ENCODE assay signal across 34 cellular contexts in the genomic region with DNA sequence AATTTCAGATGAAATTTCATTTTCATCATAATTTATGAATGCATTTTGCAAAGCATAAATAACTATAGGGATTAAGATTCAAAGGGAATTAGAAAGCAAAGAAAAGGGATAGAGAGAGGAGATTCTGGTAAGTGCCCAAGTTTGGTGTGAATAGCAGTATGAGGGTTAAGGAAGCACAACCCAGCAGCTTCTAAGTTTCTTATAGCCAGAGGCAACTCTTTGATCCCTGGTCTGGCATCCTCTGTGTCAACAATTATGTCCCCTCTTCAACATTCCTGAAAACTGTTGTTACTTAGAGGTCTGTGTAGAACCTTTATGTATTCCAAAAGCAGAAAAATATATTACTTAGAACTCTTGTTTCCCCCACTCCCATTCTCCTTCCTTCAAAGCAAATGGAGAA.
"Had no signal": no experiment of that assay in that cellular context is flagged by ENCODE, and none has a peak within 500 bp of the region (broad histone marks: within the 10 kb centered on the region; RNA-seq: fewer than 3 reads in every experiment).

No MANE protein-coding gene starts in this region.

- H3K27ac Mint-ChIP-seq: activated CD4-positive, alpha-beta memory T cell treated with anti-CD3 and anti-CD28 coated beads for 36 hours; activated CD4-positive, alpha-beta T cell treated with anti-CD3 and anti-CD28 coated beads for 36 hours; activated CD4-positive, alpha-beta T cell treated with anti-CD3 and anti-CD28 coated beads, Interleukin-2, amount 10 ng/mL, durations not matched to agents 24 days and 14 days; activated CD8-positive, alpha-beta memory T cell treated with anti-CD3 and anti-CD28 coated beads, Interleukin-2, amount 10 ng/mL, durations not matched to agents 7 days and 5 days; activated CD8-positive, alpha-beta T cell treated with anti-CD3 and anti-CD28 coated beads, Interleukin-2, amount 10 ng/mL, durations not matched to agents 7 days and 5 days; activated naive CD4-positive, alpha-beta T cell treated with anti-CD3 and anti-CD28 coated beads for 36 hours; activated naive CD4-positive, alpha-beta T cell treated with anti-CD3 and anti-CD28 coated beads, Interleukin-2, amount 50 U/mL, for 24 hours; activated naive CD8-positive, alpha-beta T cell treated with anti-CD3 and anti-CD28 coated beads for 36 hours; activated naive CD8-positive, alpha-beta T cell treated with anti-CD3 and anti-CD28 coated beads, Interleukin-2, amount 50 U/mL, for 24 hours; activated T-helper 1 cell treated with anti-CD3 and anti-CD28 coated beads, Interleukin-12 subunit alpha, Interleukin-12 subunit beta, Interleukin-2, Interleukin-4 antibody, amounts not matched to agents 30 ng/mL and 10 ng/mL and 1 ng/mL, durations not matched to agents 14 hours and 24 hours and 36 hours; activated T-helper 2 cell treated with anti-CD3 and anti-CD28 coated beads, Interferon-gamma antibody, Interleukin-2, Interleukin-4, amounts not matched to agents 10 μg/mL and 5 μg/mL and 100 μg/mL, durations not matched to agents 14 hours and 24 hours and 36 hours; effector memory CD8-positive, alpha-beta T cell; T-helper 1 cell treated with Interleukin-12 subunit alpha and Interleukin-12 subunit beta and Interleukin-4 antibody, amounts not matched to agents 30 μg/mL and 1 μg/mL, for 36 hours had no signal

- H3K27me3 Mint-ChIP-seq: activated CD4-positive, alpha-beta T cell treated with anti-CD3 and anti-CD28 coated beads for 36 hours; activated CD8-positive, alpha-beta memory T cell treated with anti-CD3 and anti-CD28 coated beads, Interleukin-2, amount 10 ng/mL, durations not matched to agents 7 days and 5 days; effector memory CD8-positive, alpha-beta T cell had no signal

- ATAC-seq: activated CD4-positive, alpha-beta T cell treated with anti-CD3 and anti-CD28 coated beads for 36 hours; activated CD8-positive, alpha-beta memory T cell treated with anti-CD3 and anti-CD28 coated beads, Interleukin-2, amount 10 ng/mL, durations not matched to agents 7 days and 5 days; activated CD8-positive, alpha-beta T cell treated with anti-CD3 and anti-CD28 coated beads, Interleukin-2, amount 10 ng/mL, durations not matched to agents 7 days and 5 days; activated naive CD8-positive, alpha-beta T cell treated with anti-CD3 and anti-CD28 coated beads, Interleukin-2, amount 50 U/mL, for 24 hours; body of pancreas; effector memory CD8-positive, alpha-beta T cell; foreskin keratinocyte; gastrocnemius medialis; heart left ventricle had no signal

- H3K27me3 ChIP-seq: adrenal gland, body of pancreas, esophagus muscularis mucosa, foreskin keratinocyte, gastrocnemius medialis had no signal

- H3K4me3 ChIP-seq: adrenal gland, body of pancreas, esophagus muscularis mucosa, gastrocnemius medialis, heart left ventricle had no signal

- H3K9me3 ChIP-seq: adrenal gland, body of pancreas, esophagus muscularis mucosa, gastrocnemius medialis, heart left ventricle had no signal

- H3K36me3 ChIP-seq: adrenal gland, esophagus muscularis mucosa, gastrocnemius medialis, heart left ventricle had no signal

- H3K27ac ChIP-seq: adrenal gland, body of pancreas, esophagus muscularis mucosa, foreskin keratinocyte, gastrocnemius medialis, heart left ventricle had no signal

- H3K4me1 ChIP-seq: adrenal gland, body of pancreas, esophagus muscularis mucosa, foreskin keratinocyte, gastrocnemius medialis, heart left ventricle had no signal

- H3K4me3 Mint-ChIP-seq: activated CD4-positive, alpha-beta memory T cell treated with anti-CD3 and anti-CD28 coated beads for 36 hours; activated CD4-positive, alpha-beta T cell treated with anti-CD3 and anti-CD28 coated beads for 36 hours; activated CD4-positive, alpha-beta T cell treated with anti-CD3 and anti-CD28 coated beads, Interleukin-2, amount 10 ng/mL, durations not matched to agents 24 days and 14 days; activated CD8-positive, alpha-beta memory T cell treated with anti-CD3 and anti-CD28 coated beads, Interleukin-2, amount 10 ng/mL, durations not matched to agents 7 days and 5 days; activated CD8-positive, alpha-beta T cell treated with anti-CD3 and anti-CD28 coated beads, Interleukin-2, amount 10 ng/mL, durations not matched to agents 7 days and 5 days; activated naive CD4-positive, alpha-beta T cell treated with anti-CD3 and anti-CD28 coated beads for 36 hours; activated naive CD4-positive, alpha-beta T cell treated with anti-CD3 and anti-CD28 coated beads, Interleukin-2, amount 50 U/mL, for 24 hours; activated naive CD8-positive, alpha-beta T cell treated with anti-CD3 and anti-CD28 coated beads for 36 hours; activated naive CD8-positive, alpha-beta T cell treated with anti-CD3 and anti-CD28 coated beads, Interleukin-2, amount 50 U/mL, for 24 hours; activated T-helper 1 cell treated with anti-CD3 and anti-CD28 coated beads, Interleukin-12 subunit alpha, Interleukin-12 subunit beta, Interleukin-2, Interleukin-4 antibody, amounts not matched to agents 30 ng/mL and 10 ng/mL and 1 ng/mL, durations not matched to agents 14 hours and 24 hours and 36 hours; effector memory CD8-positive, alpha-beta T cell; T-helper 1 cell treated with Interleukin-12 subunit alpha and Interleukin-12 subunit beta and Interleukin-4 antibody, amounts not matched to agents 30 μg/mL and 1 μg/mL, for 36 hours had no signal

- H3K36me3 Mint-ChIP-seq: activated CD4-positive, alpha-beta memory T cell treated with anti-CD3 and anti-CD28 coated beads for 36 hours; activated CD8-positive, alpha-beta memory T cell treated with anti-CD3 and anti-CD28 coated beads, Interleukin-2, amount 10 ng/mL, durations not matched to agents 7 days and 5 days; activated naive CD4-positive, alpha-beta T cell treated with anti-CD3 and anti-CD28 coated beads, Interleukin-2, amount 50 U/mL, for 24 hours; activated naive CD8-positive, alpha-beta T cell treated with anti-CD3 and anti-CD28 coated beads for 36 hours had no signal

- DNase-seq: activated CD4-positive, alpha-beta memory T cell treated with anti-CD3 and anti-CD28 coated beads for 36 hours; activated CD4-positive, alpha-beta T cell treated with anti-CD3 and anti-CD28 coated beads for 36 hours; activated CD4-positive, alpha-beta T cell treated with anti-CD3 and anti-CD28 coated beads, Interleukin-2, amount 10 ng/mL, durations not matched to agents 24 days and 14 days; activated CD4-positive, CD25-positive, alpha-beta regulatory T cell; activated CD4-positive, CD25-positive, alpha-beta regulatory T cell treated with anti-CD3 and anti-CD28 coated beads, Interleukin-2, amount 50 U/mL, for 72 hours; activated CD8-positive, alpha-beta memory T cell treated with anti-CD3 and anti-CD28 coated beads, Interleukin-2, amount 10 ng/mL, durations not matched to agents 7 days and 5 days; activated CD8-positive, alpha-beta memory T cell treated with anti-CD3 and anti-CD28 coated beads, Interleukin-2, amount 50 U/mL, for 4 hours; activated CD8-positive, alpha-beta T cell treated with anti-CD3 and anti-CD28 coated beads, Interleukin-2, amount 10 ng/mL, durations not matched to agents 7 days and 5 days; activated effector memory CD4-positive, alpha-beta T cell treated with anti-CD3 and anti-CD28 coated beads, Interleukin-2, amount 50 U/mL, for 16 hours; activated naive CD4-positive, alpha-beta T cell treated with anti-CD3 and anti-CD28 coated beads for 36 hours; activated naive CD8-positive, alpha-beta T cell treated with anti-CD3 and anti-CD28 coated beads for 36 hours; activated naive CD8-positive, alpha-beta T cell treated with anti-CD3 and anti-CD28 coated beads, Interleukin-2, amount 50 U/mL, for 24 hours; activated T-cell treated with anti-CD3 and anti-CD28 coated beads, Interleukin-2, amount 50 U/mL, for 1 hour; activated T-cell treated with anti-CD3 and anti-CD28 coated beads, Interleukin-2, amount 50 U/mL, for 48 hours; adrenal gland; amygdala; aorta; body of pancreas; caudate nucleus; cortex of kidney; dermis blood vessel endothelial cell; effector CD4-positive, alpha-beta T cell; effector memory CD8-positive, alpha-beta T cell; erythroblast; foreskin keratinocyte; gastrocnemius medialis; glutamatergic neuron; heart left ventricle; T1000 had no signal

- H3K9me3 Mint-ChIP-seq: activated CD4-positive, alpha-beta memory T cell treated with anti-CD3 and anti-CD28 coated beads for 36 hours; activated CD4-positive, alpha-beta T cell treated with anti-CD3 and anti-CD28 coated beads, Interleukin-2, amount 10 ng/mL, durations not matched to agents 24 days and 14 days; activated naive CD4-positive, alpha-beta T cell treated with anti-CD3 and anti-CD28 coated beads for 36 hours; activated naive CD4-positive, alpha-beta T cell treated with anti-CD3 and anti-CD28 coated beads, Interleukin-2, amount 50 U/mL, for 24 hours; activated naive CD8-positive, alpha-beta T cell treated with anti-CD3 and anti-CD28 coated beads for 36 hours; activated naive CD8-positive, alpha-beta T cell treated with anti-CD3 and anti-CD28 coated beads, Interleukin-2, amount 50 U/mL, for 24 hours; activated T-helper 1 cell treated with anti-CD3 and anti-CD28 coated beads, Interleukin-12 subunit alpha, Interleukin-12 subunit beta, Interleukin-2, Interleukin-4 antibody, amounts not matched to agents 30 ng/mL and 10 ng/mL and 1 ng/mL, durations not matched to agents 14 hours and 24 hours and 36 hours; activated T-helper 2 cell treated with anti-CD3 and anti-CD28 coated beads, Interferon-gamma antibody, Interleukin-2, Interleukin-4, amounts not matched to agents 10 μg/mL and 5 μg/mL and 100 μg/mL, durations not matched to agents 14 hours and 24 hours and 36 hours; effector memory CD8-positive, alpha-beta T cell; T-helper 1 cell treated with Interleukin-12 subunit alpha and Interleukin-12 subunit beta and Interleukin-4 antibody, amounts not matched to agents 30 μg/mL and 1 μg/mL, for 36 hours had no signal

- H3K4me1 Mint-ChIP-seq: activated CD4-positive, alpha-beta T cell treated with anti-CD3 and anti-CD28 coated beads for 36 hours; activated CD4-positive, alpha-beta T cell treated with anti-CD3 and anti-CD28 coated beads, Interleukin-2, amount 10 ng/mL, durations not matched to agents 24 days and 14 days; activated CD8-positive, alpha-beta memory T cell treated with anti-CD3 and anti-CD28 coated beads, Interleukin-2, amount 10 ng/mL, durations not matched to agents 7 days and 5 days; activated naive CD4-positive, alpha-beta T cell treated with anti-CD3 and anti-CD28 coated beads, Interleukin-2, amount 50 U/mL, for 24 hours; activated naive CD8-positive, alpha-beta T cell treated with anti-CD3 and anti-CD28 coated beads for 36 hours; activated naive CD8-positive, alpha-beta T cell treated with anti-CD3 and anti-CD28 coated beads, Interleukin-2, amount 50 U/mL, for 24 hours had no signal
